In the genomic region with DNA sequence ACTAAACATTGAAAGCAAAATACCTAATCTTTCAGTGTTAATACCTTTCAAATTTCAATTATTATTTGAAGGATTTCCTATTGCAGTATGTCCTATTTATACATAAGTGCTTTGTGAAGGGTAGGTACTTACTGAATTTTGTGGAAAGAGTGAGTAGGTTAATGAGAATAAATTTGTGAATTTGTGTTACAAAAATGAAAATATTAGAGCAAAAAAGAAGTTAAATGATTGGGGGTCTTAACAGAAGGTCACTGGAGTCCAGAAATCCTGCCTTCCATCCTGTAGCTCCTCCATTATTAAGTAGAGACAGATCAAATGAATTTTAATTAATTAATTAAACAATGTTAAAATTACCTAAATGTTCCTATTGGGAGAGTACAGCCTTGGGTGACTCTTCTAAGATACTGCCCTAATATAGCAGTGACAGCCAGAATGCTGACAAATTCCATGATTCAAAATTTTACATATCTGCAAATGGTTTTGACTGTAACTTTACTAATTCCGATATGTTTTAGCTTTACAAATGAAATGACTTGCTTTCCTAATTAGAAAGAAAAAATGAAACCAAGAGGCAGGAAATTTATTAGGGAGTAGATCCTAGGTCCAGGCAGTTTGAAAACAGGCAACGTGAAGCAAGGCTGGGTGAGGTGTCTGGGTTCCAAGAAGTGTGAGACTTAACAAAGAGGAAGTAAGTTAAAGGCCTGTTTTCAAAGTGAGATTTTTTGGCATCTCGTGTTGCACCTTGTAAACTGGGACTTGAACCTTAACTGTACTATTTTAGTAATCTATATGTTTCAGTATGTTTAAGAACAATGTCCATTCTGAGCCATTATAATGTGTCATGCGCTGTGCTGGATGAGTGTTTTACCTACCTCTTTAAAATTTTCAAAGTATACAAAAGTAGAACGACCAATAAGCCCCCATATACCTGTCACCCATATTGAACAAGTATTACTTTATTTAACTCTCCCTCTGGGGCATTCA, we compare ENCODE assay signal across 10 cellular contexts. TPM values are rescaled to one million over a fixed set of nuclear protein-coding genes. Genes with fewer than 3 reads are reported as not detected.
DNase-seq lines count a peak whose midpoint lies in the region; ATAC-seq, FAIRE-seq and TF ChIP-seq lines count a peak whose summit lies in the region.
"Had no signal": no experiment of that assay in that cellular context is flagged by ENCODE, and none has a peak within 500 bp of the region (broad histone marks: within the 10 kb centered on the region; RNA-seq: fewer than 3 reads in every experiment).

No MANE protein-coding gene starts in this region.

- peaks cover 18% of the 10 kb centered on the region for H3K36me3 Mint-ChIP-seq in memory B cell

- peaks cover 42% of the 10 kb centered on the region for H3K4me1 Mint-ChIP-seq in memory B cell

- no peak overlapping the region for H3K27ac ChIP-seq in kidney (ENCODE audit: low read depth in 2 of 2, low read length in 2 of 2)

- no peak for TF ChIP-seq POLR2A in GM12891 (IDR thresholded peaks at IDR 0.05; ENCODE audit: low read depth, low read length)

- peak overlapping the region; percentile 95 for H3K27ac Mint-ChIP-seq in memory B cell

- DNase-seq in GM12891 (ENCODE audit: insufficient read length, low spot score) (no peak), OCI-M1 (lab: John Stamatoyannopoulos, UW) (peak; percentile 78), memory B cell (ENCODE audit: low spot score in 2 of 2) (peak in 1 of 2 donors; percentile 35), kidney (no peak), dermis blood vessel endothelial cell (no peak), SW 1271 (lab: John Stamatoyannopoulos, UW) (no peak)
- DNase-seq: occipital lobe had no signal

- intact Hi-C loops in kidney (cut with DNase I), result no loop called here

- no peaks in the 10 kb centered on the region for H3K27me3 Mint-ChIP-seq in memory B cell

- no peaks in the 10 kb centered on the region for H3K36me3 ChIP-seq in kidney (ENCODE audit: control insufficient read depth in 1 of 2, insufficient read depth in 2 of 2, low read length in 2 of 2)

- ATAC-seq in GM21619 (IDR thresholded peaks at IDR 0.05; ENCODE audit: unreplicated experiment), result peak; percentile 37
- ATAC-seq in memory B cell (ENCODE audit: low read depth), result peak; percentile 8
- ATAC-seq in HG03521 (IDR thresholded peaks at IDR 0.05; ENCODE audit: unreplicated experiment), result no peak

- peaks cover 0 to 2% of the 10 kb centered on the region in 2 donors for H3K4me1 ChIP-seq in kidney (ENCODE audit: control insufficient read depth in 1 of 2, insufficient read depth in 1 of 2, low read depth in 1 of 2, low read length in 2 of 2)

- no peak for TF ChIP-seq CTCF in kidney (IDR thresholded peaks at IDR 0.05; ENCODE audit: borderline replicate concordance, extremely low read depth, insufficient read depth)

- H3K9ac ChIP-seq in kidney (ENCODE audit: low read length in 2 of 2), result no peak overlapping the region

- peak; percentile 70 for FAIRE-seq in GM12891 (lab: Jason Lieb, UNC)
- FAIRE-seq in kidney (lab: Jason Lieb, UNC), result no peak
- FAIRE-seq: colon had no signal

- peak overlapping the region; percentile 96 for H3K4me3 Mint-ChIP-seq in memory B cell

- H3K4me3 ChIP-seq in kidney (ENCODE audit: low read length in 2 of 2), result no peak overlapping the region

- H3K9me3 Mint-ChIP-seq in memory B cell, result no peaks in the 10 kb centered on the region

- H3K9me3 ChIP-seq in kidney (ENCODE audit: control insufficient read depth in 1 of 2, low read length in 2 of 2), result no peaks in the 10 kb centered on the region

TF ChIP-seq in GM12891, 5 proteins besides CTCF, POLR2A, EP300 and RAD21:
- TF ChIP-seq POLR2AphosphoS5 (IDR thresholded peaks at IDR 0.05; ENCODE audit: low read depth, low read length), result no peak
- TF ChIP-seq PAX5 (IDR thresholded peaks at IDR 0.05; ENCODE audit: insufficient read depth, low read length, severe bottlenecking), result no peak
- TF ChIP-seq TAF1 (IDR thresholded peaks at IDR 0.05; ENCODE audit: low read depth, low read length), result no peak
- TF ChIP-seq SPI1 (IDR thresholded peaks at IDR 0.05; ENCODE audit: low read depth, low read length), result no peak
- no peak for TF ChIP-seq POU2F2 (IDR thresholded peaks at IDR 0.05; ENCODE audit: low read depth, low read length)

RNA-seq across cellular contexts. Expression of a gene that starts 1.5 kb away (rescaled TPM):
- 6.8 TPM for polyA plus RNA-seq in GM12891 (2012; ENCODE audit: low read depth, missing spikeins)
- total RNA-seq in kidney (8.6 TPM), dermis blood vessel endothelial cell (4.1 and 6.6 TPM in 2 replicates)
- polyA plus RNA-seq in kidney (ENCODE audit: insufficient read depth, low read depth, low replicate concordance), result 0.15 TPM
